In genomic region chr9:37485389-37486255, GRCh38 we compare ENCODE assay signal across 8 cellular contexts. TPM values are rescaled to one million over a fixed set of nuclear protein-coding genes. Genes with fewer than 3 reads are reported as not detected.
DNase-seq lines count a peak whose midpoint lies in the region; ATAC-seq and TF ChIP-seq lines count a peak whose summit lies in the region.

Gene POLR1E (plus strand): TSS chr9:37485948. CDS start chr9:37486048, 100 bp downstream.

- H3K4me1 ChIP-seq in Peyer's patch: peaks cover 0 to 18% (median 8%) of the 10 kb centered on the region in 4 donors
- H3K4me1 ChIP-seq in esophagus muscularis mucosa: peaks cover 24 to 38% (median 31%) of the 10 kb centered on the region in 4 donors

- intact Hi-C loops in esophagus muscularis mucosa (cut with DNase I): loop anchor here (5.0 to 10.0 kb wide), 2 partner anchors 92 to 299 kb away; partner anchors contain the start of genes EXOSC3 and FBXO10

- no peak for TF ChIP-seq EP300 in esophagus muscularis mucosa (IDR thresholded peaks at IDR 0.05)

- no peak for TF ChIP-seq CTCF in Peyer's patch (IDR thresholded peaks at IDR 0.05)
- TF ChIP-seq CTCF in esophagus muscularis mucosa (IDR thresholded peaks at IDR 0.05): no peak

- H3K27ac ChIP-seq in KOPT-K1 (ENCODE audit: low read depth, low read length, poor library complexity, severe bottlenecking): peak within 1 kb of the TSS; percentile 77
- H3K27ac ChIP-seq in Peyer's patch: peak within 1 kb of the TSS; percentile 65 to 83 (median 74)
- H3K27ac ChIP-seq in esophagus muscularis mucosa (replicated peaks in 1 of 4): peak within 1 kb of the TSS; percentile 87 to 92 (median 88)

- H3K4me3 ChIP-seq in Peyer's patch (peak within 1 kb of the TSS; percentile 57 to 86 (median 72)), esophagus muscularis mucosa (peak within 1 kb of the TSS; percentile 61 to 78 (median 70))

- TF ChIP-seq POLR2A in Peyer's patch (IDR thresholded peaks at IDR 0.05) (peak; percentile 55 to 57), esophagus muscularis mucosa (IDR thresholded peaks at IDR 0.05; ENCODE audit: low read depth) (peak; percentile 45)

- H3K36me3 ChIP-seq in KOPT-K1 (ENCODE audit: insufficient read depth, low read length) (peaks cover 34% of the 10 kb centered on the region), Peyer's patch (peaks cover 0 to 14% (median 0%) of the 10 kb centered on the region in 3 donors), esophagus muscularis mucosa (peaks cover 0 to 26% (median 19%) of the 10 kb centered on the region in 4 donors)

- DNase-seq in DMS79 treated with DMSO at 0.1 percent for 48 hours (lab: John Stamatoyannopoulos, UW) (peak; percentile 88), Peyer's patch (peak; percentile 97 to 99 (median 97)), esophagus muscularis mucosa (ENCODE audit: extremely low spot score) (peak; percentile 97), myocyte (ENCODE audit: low read depth) (peak; percentile 92)
- peak; percentile 98 to 99 for DNase-seq in activated T-cell treated with anti-CD3 and anti-CD28 coated beads, Interleukin-2, amount 50 U/mL, for 48 hours
- peak; percentile 89 to 93 for DNase-seq in stimulated activated CD8-positive, alpha-beta memory T cell treated with anti-CD3 and anti-CD28 coated beads, Interleukin-7, amount 100 ng/mL, for 4 hours (ENCODE audit: low read depth in 2 of 2)

- H3K27me3 ChIP-seq in Peyer's patch: no peaks in the 10 kb centered on the region
- no peaks in the 10 kb centered on the region for H3K27me3 ChIP-seq in esophagus muscularis mucosa

- WGBS in esophagus muscularis mucosa: 8% methylated on average over 39 of the region's 56 CpGs

- H3K9me3 ChIP-seq in KOPT-K1 (ENCODE audit: insufficient read depth, low read length, poor library complexity, severe bottlenecking) (no peaks in the 10 kb centered on the region), Peyer's patch (no peaks in the 10 kb centered on the region), esophagus muscularis mucosa (no peaks in the 10 kb centered on the region)

- ATAC-seq in GM21786 (IDR thresholded peaks at IDR 0.05; ENCODE audit: unreplicated experiment): peak; percentile 95

RNA-seq across cellular contexts. Expression of gene POLR1E, which starts in this region (rescaled TPM):
- 10 to 100 TPM in 1 of 4 donors, 1 to 10 TPM in 3; 4.0 to 21.5 (median 8.1) TPM for total RNA-seq in Peyer's patch
- total RNA-seq in esophagus muscularis mucosa: 10 to 100 TPM; 17.4 to 36.8 (median 24.5) TPM
- 20.1 and 20.9 TPM in 2 replicates for total RNA-seq in myocyte
- 13.9 TPM for polyA plus RNA-seq in myocyte (2012)

Comparison
In these comparisons a context has a peak if more than half of its experiments do, and no peak if none do; other contexts are left out.
1. Peak in every context shown above with its lines: DNase-seq, ATAC-seq, H3K4me3 ChIP-seq and H3K27ac ChIP-seq.